In the genomic region with DNA sequence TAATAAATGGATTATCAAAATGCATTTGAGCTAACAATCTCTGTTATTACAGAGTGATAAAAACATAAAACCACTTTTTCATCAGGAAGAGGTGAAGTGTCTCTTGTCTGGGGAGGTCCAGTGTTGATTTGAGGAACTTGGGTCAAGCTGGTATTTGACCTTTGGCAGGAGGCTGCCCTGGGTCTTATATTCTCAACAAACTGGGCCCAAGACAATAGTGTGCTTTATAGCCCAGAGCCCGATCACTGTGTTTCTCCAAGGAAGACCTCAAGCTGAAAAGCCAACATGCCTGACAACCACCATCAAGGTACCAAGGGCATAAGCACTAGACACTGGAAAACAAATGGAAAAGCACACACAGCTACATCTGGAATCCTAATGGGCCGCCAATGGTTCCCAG, we compare ENCODE assay signal across 9 cellular contexts.
"Had no signal": no experiment of that assay in that cellular context is flagged by ENCODE, and none has a peak within 500 bp of the region (broad histone marks: within the 10 kb centered on the region; RNA-seq: fewer than 3 reads in every experiment).

No MANE protein-coding gene starts in this region.

- ATAC-seq: heart left ventricle had no signal

- H3K4me3 ChIP-seq: heart left ventricle, ovary, suprapubic skin had no signal

- H3K9me3 ChIP-seq: heart left ventricle, ovary, suprapubic skin had no signal

- DNase-seq: activated CD4-positive, alpha-beta memory T cell treated with anti-CD3 and anti-CD28 coated beads, Interleukin-2, amount 10 ng/mL, durations not matched to agents 7 days and 5 days; activated naive CD4-positive, alpha-beta T cell treated with anti-CD3 and anti-CD28 coated beads for 36 hours; cerebellar nuclear complex; heart left ventricle; ovary; stimulated activated CD4-positive, alpha-beta T cell treated with anti-CD3 and anti-CD28 coated beads, Interleukin-2, amount 100 ng/mL, for 48 hours; stimulated activated naive CD4-positive, alpha-beta T cell treated with Interleukin-2 at 50 U/mL for 16 hours; SW 1271 had no signal

- H3K36me3 ChIP-seq: heart left ventricle, ovary, suprapubic skin had no signal

- H3K27ac ChIP-seq: heart left ventricle, ovary, suprapubic skin had no signal

- H3K27me3 ChIP-seq: heart left ventricle, ovary, suprapubic skin had no signal
